Comparison of ENCODE assay signal across 20 cellular contexts in the genomic region with DNA sequence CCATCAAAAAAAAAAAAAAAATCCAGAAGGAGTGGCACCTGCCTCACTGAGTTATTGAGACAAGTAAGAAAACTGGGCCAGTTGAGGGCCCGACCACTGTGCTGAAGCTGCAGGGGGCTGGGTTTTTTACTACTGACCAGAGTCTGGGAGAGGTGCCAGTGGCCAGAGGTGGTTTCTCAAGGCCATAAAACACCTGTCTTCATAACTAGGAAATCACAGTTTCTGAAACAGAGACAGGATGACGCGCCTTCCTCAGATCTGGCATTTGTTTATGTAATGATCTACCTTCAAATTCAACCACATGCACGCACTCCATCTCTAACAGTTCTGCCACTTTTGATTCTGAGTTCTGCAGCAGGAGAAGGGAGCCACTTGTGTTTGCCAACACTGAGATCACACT. TPM values are rescaled to one million over a fixed set of nuclear protein-coding genes. Genes with fewer than 3 reads are reported as not detected.
DNase-seq lines count a peak whose midpoint lies in the region; TF ChIP-seq lines count a peak whose summit lies in the region.
"Had no signal": no experiment of that assay in that cellular context is flagged by ENCODE, and none has a peak within 500 bp of the region (broad histone marks: within the 10 kb centered on the region; RNA-seq: fewer than 3 reads in every experiment).

No MANE protein-coding gene starts in this region.

- H3K27ac ChIP-seq in MM.1S (ENCODE audit: low read length): no peak overlapping the region
- H3K27ac ChIP-seq in mesenchymal stem cell (ENCODE audit: low read length, poor library complexity, severe bottlenecking): no peak overlapping the region
- H3K27ac ChIP-seq: A549, C4-2B had no signal

- H3K79me1 ChIP-seq in mesenchymal stem cell (replicated peaks; ENCODE audit: low read length, poor library complexity, severe bottlenecking): no peaks in the 10 kb centered on the region

- H3K79me2 ChIP-seq in MM.1S (ENCODE audit: low read length): no peaks in the 10 kb centered on the region

- H4K91ac ChIP-seq in mesenchymal stem cell (ENCODE audit: low read length): no peak overlapping the region

- H3K4me1 ChIP-seq in MM.1S (ENCODE audit: low read length): no peaks in the 10 kb centered on the region; the same call in 1 of the 2 replicates
- H3K4me1 ChIP-seq in mesenchymal stem cell (ENCODE audit: control insufficient read depth, insufficient read depth, low read depth, low read length): no peaks in the 10 kb centered on the region
- H3K4me1 ChIP-seq: A549 had no signal

- no peak overlapping the region for H2BK5ac ChIP-seq in mesenchymal stem cell (ENCODE audit: low read depth, low read length, poor library complexity, severe bottlenecking)

- no peak overlapping the region for H2AFZ ChIP-seq in MM.1S (ENCODE audit: low read length)
- no peak overlapping the region for H2AFZ ChIP-seq in mesenchymal stem cell (ENCODE audit: low read depth, low read length)

- H3K23ac ChIP-seq in mesenchymal stem cell (ENCODE audit: low read length in 2 of 2): no peak overlapping the region

- TF ChIP-seq CTCF in MM.1S (IDR thresholded peaks at IDR 0.05; ENCODE audit: low read length): no peak
- TF ChIP-seq CTCF in astrocyte of the cerebellum (IDR thresholded peaks at IDR 0.05; ENCODE audit: low read depth, low read length, missing control alignments): no peak

- H3K4ac ChIP-seq in mesenchymal stem cell (ENCODE audit: low read depth in 1 of 2, low read length in 2 of 2): no peak overlapping the region

- H2BK12ac ChIP-seq in mesenchymal stem cell (ENCODE audit: low read length in 2 of 2): no peak overlapping the region

- H4K20me1 ChIP-seq in MM.1S (ENCODE audit: insufficient read depth, low read length): no peaks in the 10 kb centered on the region

- in situ Hi-C loops in astrocyte of the cerebellum (cut with HindIII; ENCODE audit: low sequenced_read_pairs): loop anchor here (5.0 kb wide), 1 partner anchor 33 kb away; no protein-coding TSS in a partner anchor

- H4K8ac ChIP-seq in mesenchymal stem cell (ENCODE audit: low read length): no peak overlapping the region

- peak; percentile 21 for DNase-seq in A172 (ENCODE audit: low spot score)
- peak; percentile 77 for DNase-seq in H4 (ENCODE audit: low spot score)
- DNase-seq in MM.1S: peak; percentile 19
- peak; percentile 46 for DNase-seq in astrocyte of the cerebellum (ENCODE audit: low read depth)
- DNase-seq in mesenchymal stem cell: no peak
- DNase-seq in nucleus accumbens (lab: John Stamatoyannopoulos, UW): no peak
- DNase-seq in inferior parietal cortex (ENCODE audit: extremely low spot score): no peak
- no peak for DNase-seq in T-helper 1 cell
- DNase-seq: DMS153, GOT3, HFFc6, IMR-90, NCI-H1048, NCI-H146, NCI-H2107, NCI-H82 had no signal

- no peak overlapping the region for H3K14ac ChIP-seq in mesenchymal stem cell (ENCODE audit: low read length in 2 of 2)

- H3K27me3 ChIP-seq in MM.1S (replicated peaks; ENCODE audit: insufficient read depth, low read length) (no peaks in the 10 kb centered on the region), mesenchymal stem cell (ENCODE audit: control insufficient read depth in 1 of 2, insufficient read depth in 1 of 2, low read length in 2 of 2) (peaks cover 19 to 40% of the 10 kb centered on the region in 2 experiments)

- H3K9ac ChIP-seq in MM.1S (ENCODE audit: low read length) (no peak overlapping the region), mesenchymal stem cell (ENCODE audit: low read length) (no peak overlapping the region)

- no peak overlapping the region for H2AK5ac ChIP-seq in mesenchymal stem cell (ENCODE audit: low read length, severe bottlenecking)

- H2BK120ac ChIP-seq in mesenchymal stem cell (ENCODE audit: low read depth, low read length): no peak overlapping the region

- H2BK15ac ChIP-seq in mesenchymal stem cell (ENCODE audit: low read depth, poor library complexity, severe bottlenecking): no peak overlapping the region

- no peak overlapping the region for H3K4me2 ChIP-seq in MM.1S (ENCODE audit: low read depth, low read length)
- no peak overlapping the region for H3K4me2 ChIP-seq in mesenchymal stem cell (ENCODE audit: low read length, poor library complexity, severe bottlenecking)
- H3K4me2 ChIP-seq: A549 had no signal

- 92% methylated on average over 4 of the region's 4 CpGs for WGBS in mesenchymal stem cell

- H3K36me3 ChIP-seq in MM.1S (replicated peaks; ENCODE audit: insufficient read depth, low read length) (no peaks in the 10 kb centered on the region), mesenchymal stem cell (ENCODE audit: control insufficient read depth in 1 of 2, insufficient read depth in 2 of 2, low read depth in 1 of 2, low read length in 2 of 2) (no peaks in the 10 kb centered on the region)

- no peak overlapping the region for H3K4me3 ChIP-seq in MM.1S (ENCODE audit: low read length)
- H3K4me3 ChIP-seq in astrocyte of the cerebellum (ENCODE audit: low read depth, low read length): no peak overlapping the region
- no peak overlapping the region for H3K4me3 ChIP-seq in mesenchymal stem cell (ENCODE audit: insufficient read depth in 1 of 2, low read depth in 1 of 2, low read length in 2 of 2)
- H3K4me3 ChIP-seq: A549 had no signal

- H3K9me2 ChIP-seq in MM.1S (replicated peaks; ENCODE audit: insufficient read depth, low read length): no peaks in the 10 kb centered on the region

- H3F3A ChIP-seq in MM.1S (ENCODE audit: insufficient read depth, low read length): no peaks in the 10 kb centered on the region

- H3K18ac ChIP-seq in mesenchymal stem cell (ENCODE audit: low read depth in 1 of 2, low read length in 2 of 2): no peak overlapping the region

- H3K9me3 ChIP-seq in MM.1S (replicated peaks; ENCODE audit: insufficient read depth, low read length) (no peaks in the 10 kb centered on the region), mesenchymal stem cell (ENCODE audit: control insufficient read depth, low read length) (no peaks in the 10 kb centered on the region)
- H3K9me3 ChIP-seq: A549 had no signal

RNA-seq across cellular contexts. Expression of gene TSPAN11, which starts 12.7 kb away (rescaled TPM):
- total RNA-seq in A172 (2014; rRNA removed; shearing (Covaris generic)): not detected in 2 replicates
- 0.70 and 1.8 TPM in 2 replicates for total RNA-seq in H4 (2014; rRNA removed; shearing (Covaris generic))
- 2.3 TPM for polyA plus RNA-seq in mesenchymal stem cell (2013, experiment 1 of 2)
- polyA plus RNA-seq in mesenchymal stem cell (2013, experiment 2 of 2): 2.1 TPM
- total RNA-seq: G401, NCI-H460 had no signal

Comparison
In these comparisons a context has a peak if more than half of its experiments do, and no peak if none do; other contexts are left out.
1. DNase-seq: peak in A172 (single experiment), H4 (single experiment), MM.1S (single experiment) and astrocyte of the cerebellum (single experiment); none in mesenchymal stem cell (single experiment), nucleus accumbens (0 of 56), inferior parietal cortex (single experiment) and T-helper 1 cell (0 of 5).